ENCODE assay signal across 8 cellular contexts in genomic region chr2:10331033-10331701, GRCh38. TPM values are rescaled to one million over a fixed set of nuclear protein-coding genes. Genes with fewer than 3 reads are reported as not detected.
DNase-seq lines count a peak whose midpoint lies in the region; ATAC-seq and TF ChIP-seq lines count a peak whose summit lies in the region.

No MANE protein-coding gene starts in this region.

- CTCF ChIA-PET in Calu3 (lab: Charles Lee), result interaction anchor here (1.1 to 1.5 kb wide), 3 partner anchors 26 to 77 kb away, joined by 3 to 9 read pairs (median 5); no protein-coding TSS in a partner anchor

- no peaks in the 10 kb centered on the region for H3K9me3 Mint-ChIP-seq in Calu3 (ENCODE audit: low read depth, unreplicated experiment)

- H3K27me3 Mint-ChIP-seq in Calu3 (ENCODE audit: unreplicated experiment), result no peaks in the 10 kb centered on the region

- peaks cover 0 to 5% (median 1%) of the 10 kb centered on the region in 3 donors for H3K9me3 ChIP-seq in skeletal muscle tissue (ENCODE audit: control insufficient read depth in 3 of 3, low read length in 3 of 3)

- H3K4me3 ChIP-seq in fibroblast of pulmonary artery (replicated peaks; ENCODE audit: low read depth, low read length) (no peak overlapping the region), skeletal muscle tissue (ENCODE audit: low read length in 3 of 3) (peak overlapping the region; percentile 27 to 54 (median 49))

- H3K36me3 ChIP-seq in skeletal muscle tissue (ENCODE audit: control insufficient read depth in 3 of 3, insufficient read depth in 3 of 3, low read length in 3 of 3), result peaks cover 0 to 3% (median 3%) of the 10 kb centered on the region in 3 donors

- H3K9ac ChIP-seq in skeletal muscle tissue (ENCODE audit: low read depth in 1 of 3, low read length in 3 of 3), result peak overlapping the region in 2 of 3 donors; percentile 14 to 33

- H3K4me1 Mint-ChIP-seq in Calu3 (ENCODE audit: low read depth, unreplicated experiment), result peaks cover 71% of the 10 kb centered on the region

- BruUV-seq in Calu3 (replicated peaks; lab: Mats Ljungman, UMichigan), result no TSS peak

- H3K27me3 ChIP-seq in skeletal muscle tissue (ENCODE audit: control insufficient read depth in 3 of 3, insufficient read depth in 3 of 3, low read length in 3 of 3), result no peaks in the 10 kb centered on the region

- peaks cover 16% of the 10 kb centered on the region for H3K36me3 Mint-ChIP-seq in Calu3 (ENCODE audit: insufficient read depth, unreplicated experiment)

- ATAC-seq in GM21447 (IDR thresholded peaks at IDR 0.05; ENCODE audit: unreplicated experiment), result peak; percentile 67

- TF ChIP-seq CTCF in Calu3 (IDR thresholded peaks at IDR 0.05; ENCODE audit: unreplicated experiment), result peak; percentile 14
- TF ChIP-seq CTCF in fibroblast of pulmonary artery (IDR thresholded peaks at IDR 0.05; ENCODE audit: low read length, missing control alignments), result no peak

- H3K4me1 ChIP-seq in skeletal muscle tissue (ENCODE audit: control insufficient read depth in 3 of 3, insufficient read depth in 3 of 3, low read length in 3 of 3), result peaks cover 27 to 42% (median 40%) of the 10 kb centered on the region in 3 donors

- H3K27ac ChIP-seq in skeletal muscle tissue (ENCODE audit: low read depth, low read length), result no peak overlapping the region

- intact Hi-C loops in Calu3 (cut with micrococcal nuclease; ENCODE audit: unreplicated experiment), result no loop called here

- H3K27ac Mint-ChIP-seq in Calu3 (ENCODE audit: unreplicated experiment), result peak overlapping the region; percentile 93

- DNase-seq in Calu3 (peak; percentile 81), MV-4-11 (lab: John Stamatoyannopoulos, UW) (peak; percentile 87), fibroblast of pulmonary artery (ENCODE audit: low read depth) (peak; percentile 44), COLO829 (ENCODE audit: low spot score) (no peak), NCI-H226 (no peak)
- peak; percentile 85 for DNase-seq in activated CD8-positive, alpha-beta memory T cell treated with anti-CD3 and anti-CD28 coated beads for 24 hours

- peak overlapping the region; percentile 77 for H3K4me3 Mint-ChIP-seq in Calu3 (ENCODE audit: low read depth, unreplicated experiment)

RNA-seq across cellular contexts. Expression of gene HPCAL1, which starts 28.5 kb away (rescaled TPM):
- total RNA-seq in Calu3 (2022), result 34.0 and 35.1 TPM in 2 replicates
- total RNA-seq in skeletal muscle tissue, result 15.1 TPM

Comparison
In these comparisons a context has a peak if more than half of its experiments do, and no peak if none do; other contexts are left out.
1. DNase-seq: peak in Calu3 (single experiment), MV-4-11 (single experiment), activated CD8-positive, alpha-beta memory T cell treated with anti-CD3 and anti-CD28 coated beads for 24 hours (single experiment) and fibroblast of pulmonary artery (single experiment); none in COLO829 (single experiment) and NCI-H226 (single experiment).